Comparison of ENCODE assay signal across 1 cellular context in genomic region chr15:65790692-65791334, GRCh38.
TF ChIP-seq lines count a peak whose summit lies in the region.

No MANE protein-coding gene starts in this region.

TF ChIP-seq in K562, 482 proteins besides CTCF, POLR2A, EP300 and RAD21 (continued from another document):
- TF ChIP-seq, protein P1, sequence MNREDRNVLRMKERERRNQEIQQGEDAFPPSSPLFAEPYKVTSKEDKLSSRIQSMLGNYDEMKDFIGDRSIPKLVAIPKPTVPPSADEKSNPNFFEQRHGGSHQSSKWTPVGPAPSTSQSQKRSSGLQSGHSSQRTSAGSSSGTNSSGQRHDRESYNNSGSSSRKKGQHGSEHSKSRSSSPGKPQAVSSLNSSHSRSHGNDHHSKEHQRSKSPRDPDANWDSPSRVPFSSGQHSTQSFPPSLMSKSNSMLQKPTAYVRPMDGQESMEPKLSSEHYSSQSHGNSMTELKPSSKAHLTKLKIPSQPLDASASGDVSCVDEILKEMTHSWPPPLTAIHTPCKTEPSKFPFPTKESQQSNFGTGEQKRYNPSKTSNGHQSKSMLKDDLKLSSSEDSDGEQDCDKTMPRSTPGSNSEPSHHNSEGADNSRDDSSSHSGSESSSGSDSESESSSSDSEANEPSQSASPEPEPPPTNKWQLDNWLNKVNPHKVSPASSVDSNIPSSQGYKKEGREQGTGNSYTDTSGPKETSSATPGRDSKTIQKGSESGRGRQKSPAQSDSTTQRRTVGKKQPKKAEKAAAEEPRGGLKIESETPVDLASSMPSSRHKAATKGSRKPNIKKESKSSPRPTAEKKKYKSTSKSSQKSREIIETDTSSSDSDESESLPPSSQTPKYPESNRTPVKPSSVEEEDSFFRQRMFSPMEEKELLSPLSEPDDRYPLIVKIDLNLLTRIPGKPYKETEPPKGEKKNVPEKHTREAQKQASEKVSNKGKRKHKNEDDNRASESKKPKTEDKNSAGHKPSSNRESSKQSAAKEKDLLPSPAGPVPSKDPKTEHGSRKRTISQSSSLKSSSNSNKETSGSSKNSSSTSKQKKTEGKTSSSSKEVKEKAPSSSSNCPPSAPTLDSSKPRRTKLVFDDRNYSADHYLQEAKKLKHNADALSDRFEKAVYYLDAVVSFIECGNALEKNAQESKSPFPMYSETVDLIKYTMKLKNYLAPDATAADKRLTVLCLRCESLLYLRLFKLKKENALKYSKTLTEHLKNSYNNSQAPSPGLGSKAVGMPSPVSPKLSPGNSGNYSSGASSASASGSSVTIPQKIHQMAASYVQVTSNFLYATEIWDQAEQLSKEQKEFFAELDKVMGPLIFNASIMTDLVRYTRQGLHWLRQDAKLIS (CRISPR knock-in tag; IDR thresholded peaks at IDR 0.05): 0 out of 2 replicates have a peak, but pooled peaks have one; percentile 18
- no peak for TF ChIP-seq ARID2 (IDR thresholded peaks at IDR 0.05)
- peak; percentile 32 for TF ChIP-seq RFX1 (IDR thresholded peaks at IDR 0.05)
- peak; percentile 91 for TF ChIP-seq CEBPB (tag; IDR thresholded peaks at IDR 0.05)
- 0 out of 2 replicates have a peak, but pooled peaks have one; percentile 21 for TF ChIP-seq SP1 (CRISPR knock-in tag; IDR thresholded peaks at IDR 0.05)
- TF ChIP-seq, protein P2, sequence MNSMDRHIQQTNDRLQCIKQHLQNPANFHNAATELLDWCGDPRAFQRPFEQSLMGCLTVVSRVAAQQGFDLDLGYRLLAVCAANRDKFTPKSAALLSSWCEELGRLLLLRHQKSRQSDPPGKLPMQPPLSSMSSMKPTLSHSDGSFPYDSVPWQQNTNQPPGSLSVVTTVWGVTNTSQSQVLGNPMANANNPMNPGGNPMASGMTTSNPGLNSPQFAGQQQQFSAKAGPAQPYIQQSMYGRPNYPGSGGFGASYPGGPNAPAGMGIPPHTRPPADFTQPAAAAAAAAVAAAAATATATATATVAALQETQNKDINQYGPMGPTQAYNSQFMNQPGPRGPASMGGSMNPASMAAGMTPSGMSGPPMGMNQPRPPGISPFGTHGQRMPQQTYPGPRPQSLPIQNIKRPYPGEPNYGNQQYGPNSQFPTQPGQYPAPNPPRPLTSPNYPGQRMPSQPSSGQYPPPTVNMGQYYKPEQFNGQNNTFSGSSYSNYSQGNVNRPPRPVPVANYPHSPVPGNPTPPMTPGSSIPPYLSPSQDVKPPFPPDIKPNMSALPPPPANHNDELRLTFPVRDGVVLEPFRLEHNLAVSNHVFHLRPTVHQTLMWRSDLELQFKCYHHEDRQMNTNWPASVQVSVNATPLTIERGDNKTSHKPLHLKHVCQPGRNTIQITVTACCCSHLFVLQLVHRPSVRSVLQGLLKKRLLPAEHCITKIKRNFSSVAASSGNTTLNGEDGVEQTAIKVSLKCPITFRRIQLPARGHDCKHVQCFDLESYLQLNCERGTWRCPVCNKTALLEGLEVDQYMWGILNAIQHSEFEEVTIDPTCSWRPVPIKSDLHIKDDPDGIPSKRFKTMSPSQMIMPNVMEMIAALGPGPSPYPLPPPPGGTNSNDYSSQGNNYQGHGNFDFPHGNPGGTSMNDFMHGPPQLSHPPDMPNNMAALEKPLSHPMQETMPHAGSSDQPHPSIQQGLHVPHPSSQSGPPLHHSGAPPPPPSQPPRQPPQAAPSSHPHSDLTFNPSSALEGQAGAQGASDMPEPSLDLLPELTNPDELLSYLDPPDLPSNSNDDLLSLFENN (IDR thresholded peaks at IDR 0.05; ENCODE audit: low read depth in 2 of 2, low read length in 2 of 2): no peak
- peak; percentile 79 for TF ChIP-seq MEIS2 (IDR thresholded peaks at IDR 0.05; ENCODE audit: partially characterized antibody)
- TF ChIP-seq, protein P3, sequence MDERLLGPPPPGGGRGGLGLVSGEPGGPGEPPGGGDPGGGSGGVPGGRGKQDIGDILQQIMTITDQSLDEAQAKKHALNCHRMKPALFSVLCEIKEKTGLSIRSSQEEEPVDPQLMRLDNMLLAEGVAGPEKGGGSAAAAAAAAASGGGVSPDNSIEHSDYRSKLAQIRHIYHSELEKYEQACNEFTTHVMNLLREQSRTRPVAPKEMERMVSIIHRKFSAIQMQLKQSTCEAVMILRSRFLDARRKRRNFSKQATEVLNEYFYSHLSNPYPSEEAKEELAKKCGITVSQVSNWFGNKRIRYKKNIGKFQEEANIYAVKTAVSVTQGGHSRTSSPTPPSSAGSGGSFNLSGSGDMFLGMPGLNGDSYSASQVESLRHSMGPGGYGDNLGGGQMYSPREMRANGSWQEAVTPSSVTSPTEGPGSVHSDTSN (CRISPR knock-in tag; IDR thresholded peaks at IDR 0.05; ENCODE audit: low read depth): no peak
- TF ChIP-seq, protein P3 (tag; conservative IDR thresholded peaks at IDR 0.05; ENCODE audit: low read depth): 0 out of 2 replicates have a peak, but pooled peaks have one; percentile 28
- no peak for TF ChIP-seq CEBPG (CRISPR knock-in tag; IDR thresholded peaks at IDR 0.05)
- TF ChIP-seq CEBPG (tag; conservative IDR thresholded peaks at IDR 0.05 in 1 of 2, IDR thresholded peaks at IDR 0.05 in 1 of 2): peak; percentile 74 to 96
- TF ChIP-seq, protein P4, sequence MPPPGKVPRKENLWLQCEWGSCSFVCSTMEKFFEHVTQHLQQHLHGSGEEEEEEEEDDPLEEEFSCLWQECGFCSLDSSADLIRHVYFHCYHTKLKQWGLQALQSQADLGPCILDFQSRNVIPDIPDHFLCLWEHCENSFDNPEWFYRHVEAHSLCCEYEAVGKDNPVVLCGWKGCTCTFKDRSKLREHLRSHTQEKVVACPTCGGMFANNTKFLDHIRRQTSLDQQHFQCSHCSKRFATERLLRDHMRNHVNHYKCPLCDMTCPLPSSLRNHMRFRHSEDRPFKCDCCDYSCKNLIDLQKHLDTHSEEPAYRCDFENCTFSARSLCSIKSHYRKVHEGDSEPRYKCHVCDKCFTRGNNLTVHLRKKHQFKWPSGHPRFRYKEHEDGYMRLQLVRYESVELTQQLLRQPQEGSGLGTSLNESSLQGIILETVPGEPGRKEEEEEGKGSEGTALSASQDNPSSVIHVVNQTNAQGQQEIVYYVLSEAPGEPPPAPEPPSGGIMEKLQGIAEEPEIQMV (tag; conservative IDR thresholded peaks at IDR 0.05; ENCODE audit: low read depth): no peak
- TF ChIP-seq ZNF24 (IDR thresholded peaks at IDR 0.05): no peak
- no peak for TF ChIP-seq MBD1 (CRISPR knock-in tag; IDR thresholded peaks at IDR 0.05)
